Comparison of ENCODE assay signal across 25 cellular contexts in the genomic region with DNA sequence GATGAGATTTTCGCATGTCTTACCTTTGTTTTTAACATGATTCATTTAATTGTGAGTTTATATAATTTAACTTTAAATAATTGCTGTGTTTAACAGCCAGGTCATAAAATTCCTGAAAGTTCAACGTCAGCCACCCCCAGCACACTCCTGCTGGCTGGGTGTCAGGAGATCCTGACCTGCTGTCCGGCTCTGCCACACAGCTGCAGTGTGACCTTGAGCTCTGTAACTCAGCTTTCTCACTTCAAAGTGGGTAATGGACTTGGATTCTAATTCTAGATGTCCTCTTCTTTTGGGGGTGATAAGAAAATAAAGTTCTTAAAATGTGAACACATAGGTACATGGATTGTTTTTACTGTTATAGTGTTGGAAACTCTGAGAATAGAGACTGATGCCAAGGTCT. TPM values are rescaled to one million over a fixed set of nuclear protein-coding genes. Genes with fewer than 3 reads are reported as not detected.
"Had no signal": no experiment of that assay in that cellular context is flagged by ENCODE, and none has a peak within 500 bp of the region (broad histone marks: within the 10 kb centered on the region; RNA-seq: fewer than 3 reads in every experiment).

No MANE protein-coding gene starts in this region.

- H3K9me2 ChIP-seq: SK-N-SH had no signal

- H3K4me1 ChIP-seq: SJSA1 had no signal

- ATAC-seq: activated CD8-positive, alpha-beta T cell treated with anti-CD3 and anti-CD28 coated beads for 36 hours; activated naive CD4-positive, alpha-beta T cell treated with anti-CD3 and anti-CD28 coated beads, Interleukin-2, amount 50 U/mL, for 72 hours; activated T-cell treated with anti-CD3 and anti-CD28 coated beads, Interleukin-2, amount 50 U/mL, for 4 hours had no signal

- H3K4me2 ChIP-seq: KMS-11, PC-9, SK-N-SH had no signal

- H3K27ac ChIP-seq: KMS-11, PC-9, SJSA1 had no signal

- H3K36me3 ChIP-seq: SJSA1 had no signal

- H2AFZ ChIP-seq: PC-9 had no signal

- H3K9me3 ChIP-seq: SJSA1, SK-N-SH had no signal

- DNase-seq: activated CD4-positive, alpha-beta T cell treated with anti-CD3 and anti-CD28 coated beads, Interleukin-2, amount 10 ng/mL, durations not matched to agents 24 days and 14 days; activated CD4-positive, alpha-beta T cell treated with anti-CD3 and anti-CD28 coated beads, Interleukin-2, amount 50 U/mL, for 4 hours; activated CD8-positive, alpha-beta T cell treated with anti-CD3 and anti-CD28 coated beads for 36 hours; activated gamma-delta T cell treated with Interleukin-2 at 50 U/mL for 16 hours; activated naive CD4-positive, alpha-beta T cell treated with anti-CD3 and anti-CD28 coated beads for 36 hours; activated T-cell treated with anti-CD3 and anti-CD28 coated beads for 4 hours; activated T-cell treated with anti-CD3 and anti-CD28 coated beads, Interleukin-2, amount 50 U/mL, for 4 hours; anterior cingulate cortex; MM.1S; MV-4-11; NCI-H1092; NCI-H1436 treated with DMSO at 0.1 percent for 48 hours; NCI-H1694 treated with DMSO at 0.1 percent for 48 hours; NCI-H2029; NCI-H345; NCI-H524 treated with DMSO at 0.1 percent for 48 hours; NCI-H748 treated with DMSO at 0.1 percent for 48 hours; NK-92 treated with Interleukin-12 subunit alpha and Interleukin-12 subunit beta, amount 100 ng/mL, for 24 hours; PC-9; SHP77 treated with DMSO at 0.1 percent for 48 hours; SK-N-SH had no signal

- H3K9ac ChIP-seq: KMS-11, SK-N-SH had no signal

- H3K27me3 ChIP-seq: SJSA1 had no signal

- H3K4me3 ChIP-seq: PC-9, SJSA1 had no signal

RNA-seq across cellular contexts. Expression of a gene that starts 40.8 kb away (rescaled TPM):
- total RNA-seq: LHCN-M2, PC-9, SJSA1 had no signal
